In genomic region chr17:16438557-16439302, GRCh38 we compare ENCODE assay signal across 1 cellular context.
A peak's percentile ranks its signal among the peaks of the same experiment; 100 is the strongest.
TF ChIP-seq lines count a peak whose summit lies in the region.

No MANE protein-coding gene starts in this region.

TF ChIP-seq in H1, 55 proteins besides CTCF, POLR2A, EP300 and RAD21 (continued from another document):
- TF ChIP-seq E2F6 (IDR thresholded peaks at IDR 0.05) (peak; percentile 40; the same call in 1 of the 2 replicates), MAX (IDR thresholded peaks at IDR 0.05) (peak; percentile 80), BACH1 (IDR thresholded peaks at IDR 0.05; ENCODE audit: low read length) (peak; percentile 76), TAF7 (optimal IDR thresholded peaks at IDR 0.05; ENCODE audit: borderline replicate concordance, low read depth, low read length) (peak; percentile 99), BCL11A (IDR thresholded peaks at IDR 0.05; ENCODE audit: low read depth in 2 of 2, low read length in 2 of 2) (no peak), KDM1A (IDR thresholded peaks at IDR 0.05; ENCODE audit: borderline replicate concordance, low read length) (no peak), CBX5 (IDR thresholded peaks at IDR 0.05; ENCODE audit: low read depth, low read length) (no peak), CREB1 (IDR thresholded peaks at IDR 0.05) (peak; percentile 66), POLR2AphosphoS5 (IDR thresholded peaks at IDR 0.05; ENCODE audit: low read depth, low read length) (peak; percentile 97), CHD1 (IDR thresholded peaks at IDR 0.05; ENCODE audit: low read depth, low read length) (peak; percentile 97), CTBP2 (IDR thresholded peaks at IDR 0.05; ENCODE audit: borderline replicate concordance, insufficient read depth, insufficient read length, low read length) (no peak), RFX5 (IDR thresholded peaks at IDR 0.05; ENCODE audit: borderline replicate concordance, low read depth, low read length) (no peak), TCF12 (IDR thresholded peaks at IDR 0.05; ENCODE audit: low read depth, low read length) (peak; percentile 25; the same call in 1 of the 2 replicates), JUND (IDR thresholded peaks at IDR 0.05; ENCODE audit: low read length) (peak; percentile 93), SP2 (IDR thresholded peaks at IDR 0.05; ENCODE audit: low read length) (no peak), KDM4A (IDR thresholded peaks at IDR 0.05; ENCODE audit: low read depth, low read length, severe bottlenecking) (no peak), CEBPB (IDR thresholded peaks at IDR 0.05; ENCODE audit: low read depth, low read length) (0 out of 2 replicates have a peak, but pooled peaks have one; percentile 15), SP4 (IDR thresholded peaks at IDR 0.05; ENCODE audit: low read length) (peak; percentile 85), TEAD4 (IDR thresholded peaks at IDR 0.05; ENCODE audit: low read depth, low read length) (0 out of 2 replicates have a peak, but pooled peaks have one; percentile 24), ASH2L (IDR thresholded peaks at IDR 0.05; ENCODE audit: low read length) (peak; percentile 19), HDAC6 (IDR thresholded peaks at IDR 0.05; ENCODE audit: low read depth, low read length) (no peak), FOSL1 (IDR thresholded peaks at IDR 0.05; ENCODE audit: insufficient read depth, low read depth, low read length) (no peak), KDM5A (IDR thresholded peaks at IDR 0.05; ENCODE audit: low read length) (0 out of 2 replicates have a peak, but pooled peaks have one; percentile 32), SUZ12 (IDR thresholded peaks at IDR 0.05; ENCODE audit: low read length) (no peak), SIN3A (conservative IDR thresholded peaks at IDR 0.05 in 1 of 2, IDR thresholded peaks at IDR 0.05 in 1 of 2; ENCODE audit: low read depth in 1 of 2, low read length in 2 of 2) (peak; percentile 44 to 85; a peak in 1 of 4 replicates), TAF1 (IDR thresholded peaks at IDR 0.05; ENCODE audit: low read depth, low read length) (peak; percentile 99), CHD2 (IDR thresholded peaks at IDR 0.05; ENCODE audit: low read length) (peak; percentile 58), CBX8 (IDR thresholded peaks at IDR 0.05; ENCODE audit: borderline replicate concordance, low read depth, low read length) (no peak), EGR1 (IDR thresholded peaks at IDR 0.05; ENCODE audit: borderline replicate concordance, low read depth, low read length) (peak; percentile 27; the same call in 1 of the 2 replicates), YY1 (IDR thresholded peaks at IDR 0.05; ENCODE audit: low read depth, low read length) (peak; percentile 84), GTF2F1 (IDR thresholded peaks at IDR 0.05; ENCODE audit: borderline replicate concordance, low read depth, low read length) (peak; percentile 87), EZH2 (IDR thresholded peaks at IDR 0.05; ENCODE audit: low read depth, low read length, severe bottlenecking) (no peak), PHF8 (conservative IDR thresholded peaks at IDR 0.05; ENCODE audit: low read depth, low read length) (peak; percentile 82), MAFK (IDR thresholded peaks at IDR 0.05; ENCODE audit: low read depth, low read length) (no peak), NANOG (IDR thresholded peaks at IDR 0.05; ENCODE audit: insufficient read depth, low read depth, low read length, poor library complexity, severe bottlenecking) (no peak), ATF3 (IDR thresholded peaks at IDR 0.05; ENCODE audit: insufficient read depth, low read depth, low read length) (0 out of 2 replicates have a peak, but pooled peaks have one; percentile 31), TBP (IDR thresholded peaks at IDR 0.05; ENCODE audit: low read depth, low read length) (peak; percentile 98), NRF1 (IDR thresholded peaks at IDR 0.05; ENCODE audit: low read depth, low read length) (peak; percentile 90), SIX5 (IDR thresholded peaks at IDR 0.05; ENCODE audit: low read depth, low read length) (peak; percentile 52)
- TF ChIP-seq, protein P1, sequence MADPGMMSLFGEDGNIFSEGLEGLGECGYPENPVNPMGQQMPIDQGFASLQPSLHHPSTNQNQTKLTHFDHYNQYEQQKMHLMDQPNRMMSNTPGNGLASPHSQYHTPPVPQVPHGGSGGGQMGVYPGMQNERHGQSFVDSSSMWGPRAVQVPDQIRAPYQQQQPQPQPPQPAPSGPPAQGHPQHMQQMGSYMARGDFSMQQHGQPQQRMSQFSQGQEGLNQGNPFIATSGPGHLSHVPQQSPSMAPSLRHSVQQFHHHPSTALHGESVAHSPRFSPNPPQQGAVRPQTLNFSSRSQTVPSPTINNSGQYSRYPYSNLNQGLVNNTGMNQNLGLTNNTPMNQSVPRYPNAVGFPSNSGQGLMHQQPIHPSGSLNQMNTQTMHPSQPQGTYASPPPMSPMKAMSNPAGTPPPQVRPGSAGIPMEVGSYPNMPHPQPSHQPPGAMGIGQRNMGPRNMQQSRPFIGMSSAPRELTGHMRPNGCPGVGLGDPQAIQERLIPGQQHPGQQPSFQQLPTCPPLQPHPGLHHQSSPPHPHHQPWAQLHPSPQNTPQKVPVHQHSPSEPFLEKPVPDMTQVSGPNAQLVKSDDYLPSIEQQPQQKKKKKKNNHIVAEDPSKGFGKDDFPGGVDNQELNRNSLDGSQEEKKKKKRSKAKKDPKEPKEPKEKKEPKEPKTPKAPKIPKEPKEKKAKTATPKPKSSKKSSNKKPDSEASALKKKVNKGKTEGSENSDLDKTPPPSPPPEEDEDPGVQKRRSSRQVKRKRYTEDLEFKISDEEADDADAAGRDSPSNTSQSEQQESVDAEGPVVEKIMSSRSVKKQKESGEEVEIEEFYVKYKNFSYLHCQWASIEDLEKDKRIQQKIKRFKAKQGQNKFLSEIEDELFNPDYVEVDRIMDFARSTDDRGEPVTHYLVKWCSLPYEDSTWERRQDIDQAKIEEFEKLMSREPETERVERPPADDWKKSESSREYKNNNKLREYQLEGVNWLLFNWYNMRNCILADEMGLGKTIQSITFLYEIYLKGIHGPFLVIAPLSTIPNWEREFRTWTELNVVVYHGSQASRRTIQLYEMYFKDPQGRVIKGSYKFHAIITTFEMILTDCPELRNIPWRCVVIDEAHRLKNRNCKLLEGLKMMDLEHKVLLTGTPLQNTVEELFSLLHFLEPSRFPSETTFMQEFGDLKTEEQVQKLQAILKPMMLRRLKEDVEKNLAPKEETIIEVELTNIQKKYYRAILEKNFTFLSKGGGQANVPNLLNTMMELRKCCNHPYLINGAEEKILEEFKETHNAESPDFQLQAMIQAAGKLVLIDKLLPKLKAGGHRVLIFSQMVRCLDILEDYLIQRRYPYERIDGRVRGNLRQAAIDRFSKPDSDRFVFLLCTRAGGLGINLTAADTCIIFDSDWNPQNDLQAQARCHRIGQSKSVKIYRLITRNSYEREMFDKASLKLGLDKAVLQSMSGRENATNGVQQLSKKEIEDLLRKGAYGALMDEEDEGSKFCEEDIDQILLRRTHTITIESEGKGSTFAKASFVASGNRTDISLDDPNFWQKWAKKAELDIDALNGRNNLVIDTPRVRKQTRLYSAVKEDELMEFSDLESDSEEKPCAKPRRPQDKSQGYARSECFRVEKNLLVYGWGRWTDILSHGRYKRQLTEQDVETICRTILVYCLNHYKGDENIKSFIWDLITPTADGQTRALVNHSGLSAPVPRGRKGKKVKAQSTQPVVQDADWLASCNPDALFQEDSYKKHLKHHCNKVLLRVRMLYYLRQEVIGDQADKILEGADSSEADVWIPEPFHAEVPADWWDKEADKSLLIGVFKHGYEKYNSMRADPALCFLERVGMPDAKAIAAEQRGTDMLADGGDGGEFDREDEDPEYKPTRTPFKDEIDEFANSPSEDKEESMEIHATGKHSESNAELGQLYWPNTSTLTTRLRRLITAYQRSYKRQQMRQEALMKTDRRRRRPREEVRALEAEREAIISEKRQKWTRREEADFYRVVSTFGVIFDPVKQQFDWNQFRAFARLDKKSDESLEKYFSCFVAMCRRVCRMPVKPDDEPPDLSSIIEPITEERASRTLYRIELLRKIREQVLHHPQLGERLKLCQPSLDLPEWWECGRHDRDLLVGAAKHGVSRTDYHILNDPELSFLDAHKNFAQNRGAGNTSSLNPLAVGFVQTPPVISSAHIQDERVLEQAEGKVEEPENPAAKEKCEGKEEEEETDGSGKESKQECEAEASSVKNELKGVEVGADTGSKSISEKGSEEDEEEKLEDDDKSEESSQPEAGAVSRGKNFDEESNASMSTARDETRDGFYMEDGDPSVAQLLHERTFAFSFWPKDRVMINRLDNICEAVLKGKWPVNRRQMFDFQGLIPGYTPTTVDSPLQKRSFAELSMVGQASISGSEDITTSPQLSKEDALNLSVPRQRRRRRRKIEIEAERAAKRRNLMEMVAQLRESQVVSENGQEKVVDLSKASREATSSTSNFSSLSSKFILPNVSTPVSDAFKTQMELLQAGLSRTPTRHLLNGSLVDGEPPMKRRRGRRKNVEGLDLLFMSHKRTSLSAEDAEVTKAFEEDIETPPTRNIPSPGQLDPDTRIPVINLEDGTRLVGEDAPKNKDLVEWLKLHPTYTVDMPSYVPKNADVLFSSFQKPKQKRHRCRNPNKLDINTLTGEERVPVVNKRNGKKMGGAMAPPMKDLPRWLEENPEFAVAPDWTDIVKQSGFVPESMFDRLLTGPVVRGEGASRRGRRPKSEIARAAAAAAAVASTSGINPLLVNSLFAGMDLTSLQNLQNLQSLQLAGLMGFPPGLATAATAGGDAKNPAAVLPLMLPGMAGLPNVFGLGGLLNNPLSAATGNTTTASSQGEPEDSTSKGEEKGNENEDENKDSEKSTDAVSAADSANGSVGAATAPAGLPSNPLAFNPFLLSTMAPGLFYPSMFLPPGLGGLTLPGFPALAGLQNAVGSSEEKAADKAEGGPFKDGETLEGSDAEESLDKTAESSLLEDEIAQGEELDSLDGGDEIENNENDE (IDR thresholded peaks at IDR 0.05; ENCODE audit: insufficient replicate concordance, low read length), result no peak
- TF ChIP-seq, protein P2, sequence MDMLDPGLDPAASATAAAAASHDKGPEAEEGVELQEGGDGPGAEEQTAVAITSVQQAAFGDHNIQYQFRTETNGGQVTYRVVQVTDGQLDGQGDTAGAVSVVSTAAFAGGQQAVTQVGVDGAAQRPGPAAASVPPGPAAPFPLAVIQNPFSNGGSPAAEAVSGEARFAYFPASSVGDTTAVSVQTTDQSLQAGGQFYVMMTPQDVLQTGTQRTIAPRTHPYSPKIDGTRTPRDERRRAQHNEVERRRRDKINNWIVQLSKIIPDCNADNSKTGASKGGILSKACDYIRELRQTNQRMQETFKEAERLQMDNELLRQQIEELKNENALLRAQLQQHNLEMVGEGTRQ (IDR thresholded peaks at IDR 0.05; ENCODE audit: low read length), result peak; percentile 90
